Comparison of ENCODE assay signal across 15 cellular contexts in the genomic region with DNA sequence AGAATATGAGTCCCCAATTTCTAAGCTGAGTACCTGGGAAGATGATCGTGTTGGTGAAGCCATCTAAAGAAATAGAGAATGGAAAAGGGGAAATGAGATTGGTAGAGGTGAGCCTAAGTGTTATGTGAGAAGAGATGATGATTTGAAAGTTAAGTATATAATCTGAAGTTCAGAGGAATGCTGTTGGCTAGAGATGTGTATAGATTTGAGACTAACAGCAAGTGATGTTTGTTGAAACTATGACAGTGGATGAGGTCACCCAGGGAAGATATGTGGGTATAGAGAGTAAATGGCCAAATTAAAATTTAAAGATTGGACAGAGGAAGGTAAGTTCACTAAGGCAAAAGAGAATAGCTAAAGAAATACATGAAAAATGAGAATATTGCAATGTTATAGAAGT.
"Had no signal": no experiment of that assay in that cellular context is flagged by ENCODE, and none has a peak within 500 bp of the region (broad histone marks: within the 10 kb centered on the region; RNA-seq: fewer than 3 reads in every experiment).

No MANE protein-coding gene starts in this region.

- H3K36me3 ChIP-seq: heart right ventricle, left lung, thyroid gland had no signal

- FAIRE-seq: small intestine had no signal

- DNase-seq: activated B cell treated with CpG ODN at 0.5 μM for 24 hours; activated CD4-positive, alpha-beta T cell treated with anti-CD3 and anti-CD28 coated beads, Interleukin-2, amount 10 ng/mL, durations not matched to agents 24 days and 14 days; activated naive CD4-positive, alpha-beta T cell treated with Interleukin-2 at 50 U/mL for 16 hours; body of pancreas; foreskin melanocyte; heart right ventricle; islet precursor cell; left lung; mesendoderm; occipital lobe; right cardiac atrium; small intestine; thyroid gland had no signal

- H3K27me3 ChIP-seq: body of pancreas, heart right ventricle, left lung, thyroid gland had no signal

- H3K27ac ChIP-seq: body of pancreas, heart right ventricle, left lung, thyroid gland had no signal

- H3K4me3 ChIP-seq: body of pancreas, heart right ventricle, left lung, thyroid gland had no signal

- ATAC-seq: body of pancreas; esophagus mucosa; heart right ventricle; left lung; right cardiac atrium; stimulated activated effector memory CD8-positive, alpha-beta T cell treated with anti-CD3 and anti-CD28 coated beads, Interleukin-12 subunit alpha, Interleukin-12 subunit beta, amount 100 ng/mL, for 72 hours had no signal
